ENCODE assay signal across 8 cellular contexts in the genomic region with DNA sequence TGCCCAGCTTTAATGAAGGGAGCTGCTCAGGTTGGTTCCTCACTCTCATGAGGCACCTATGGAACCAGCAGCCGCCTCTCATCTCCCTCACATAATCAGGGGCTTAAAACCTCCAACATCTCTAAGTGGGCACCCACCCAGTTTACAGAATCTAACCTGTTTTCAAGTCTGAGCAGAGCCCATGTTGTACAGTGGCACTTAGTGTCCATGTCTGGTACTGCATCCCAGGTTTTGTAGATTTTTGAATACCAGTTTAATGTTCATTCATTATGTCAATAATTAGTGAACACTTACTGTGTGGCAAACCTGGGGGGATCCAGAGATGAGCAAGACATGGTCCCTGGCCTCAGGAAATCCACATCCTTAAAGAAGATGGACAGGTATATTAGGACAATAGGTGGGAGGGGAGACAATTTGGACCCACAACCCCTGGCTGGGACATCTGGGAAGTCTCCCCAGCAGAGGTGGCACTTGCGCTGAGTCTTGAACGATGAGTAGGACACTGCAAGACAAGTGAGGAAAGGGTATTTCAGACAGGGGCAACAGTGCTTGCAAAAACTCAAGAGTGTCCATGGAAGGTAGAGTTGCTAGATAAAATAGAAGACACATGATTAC.
DNase-seq lines count a peak whose midpoint lies in the region; ATAC-seq, FAIRE-seq and TF ChIP-seq lines count a peak whose summit lies in the region.

No MANE protein-coding gene starts in this region.

- ATAC-seq in gastroesophageal sphincter, result no peak
- ATAC-seq in gastrocnemius medialis, result no peak
- no peak for ATAC-seq in HG02885 (IDR thresholded peaks at IDR 0.05; ENCODE audit: poor library complexity, unreplicated experiment)

- H3K9me3 ChIP-seq in gastroesophageal sphincter, result no peaks in the 10 kb centered on the region
- no peaks in the 10 kb centered on the region for H3K9me3 ChIP-seq in gastrocnemius medialis

- no peak overlapping the region for H3K4me3 ChIP-seq in gastroesophageal sphincter
- H3K4me3 ChIP-seq in gastrocnemius medialis, result no peak overlapping the region

- no peak for FAIRE-seq in H54 (lab: Jason Lieb, UNC)

- CTCF ChIA-PET in HEK293T (lab: Yijun Ruan, JAX), result interaction anchor here (1.0 to 1.1 kb wide), 2 partner anchors 172 to 216 kb away, joined by 3 to 4 read pairs; no protein-coding TSS in a partner anchor

- in situ Hi-C loops in Caki2 (cut with HindIII; ENCODE audit: low pct_unique_long_range_greater_than_20kb, low sequenced_read_pairs), result loop anchor here (25.0 kb wide), 1 partner anchor 177 kb away; the partner anchor contains the start of gene EPHB2
- in situ Hi-C loops in gastrocnemius medialis (cut with MboI; ENCODE audit: low sequenced_read_pairs in 4 of 4), result loop anchor here in 2 of 4 donors (10.0 to 25.0 kb wide), 2 partner anchors 177 to 185 kb away; partner anchors contain the start of gene EPHB2 (in 1 of the 2)

- TF ChIP-seq POLR2A in gastroesophageal sphincter (IDR thresholded peaks at IDR 0.05), result no peak
- TF ChIP-seq POLR2A in gastrocnemius medialis (IDR thresholded peaks at IDR 0.05), result no peak
- no peak for TF ChIP-seq POLR2A in H54 (IDR thresholded peaks at IDR 0.05; ENCODE audit: low read depth, low read length)

- peaks cover 23% of the 10 kb centered on the region for H3K27me3 ChIP-seq in gastroesophageal sphincter
- H3K27me3 ChIP-seq in gastrocnemius medialis, result no peaks in the 10 kb centered on the region

- intact Hi-C loops in gastrocnemius medialis (cut with DNase I; ENCODE audit: low total_unique reads), result loop anchor here (1.0 kb wide), 1 partner anchor 185 kb away; no protein-coding TSS in a partner anchor

- H3K27ac ChIP-seq in gastroesophageal sphincter (no peak overlapping the region), gastrocnemius medialis (no peak overlapping the region)

- POLR2A ChIA-PET in HEK293T (lab: Yijun Ruan, JAX), result no interaction called here

- H3K4me1 ChIP-seq in gastroesophageal sphincter (no peaks in the 10 kb centered on the region), gastrocnemius medialis (no peaks in the 10 kb centered on the region)

- DNase-seq in Caki2 (ENCODE audit: low read depth) (peak; percentile 44), HEK293T (ENCODE audit: extremely low spot score) (peak; percentile 60), SK-N-DZ (ENCODE audit: low spot score) (peak; percentile 20), gastrocnemius medialis (no peak), H54 (ENCODE audit: insufficient read length, low spot score) (no peak), NCI-H2107 (lab: John Stamatoyannopoulos, UW) (no peak)

- TF ChIP-seq CTCF in gastroesophageal sphincter (IDR thresholded peaks at IDR 0.05) (peak in 3 of 4 experiments; percentile 67 to 79 (median 67)), gastrocnemius medialis (IDR thresholded peaks at IDR 0.05 in 4 of 5, conservative IDR thresholded peaks at IDR 0.05 in 1 of 5) (peak in 4 of 5 experiments; percentile 30 to 63 (median 52))

- no peaks in the 10 kb centered on the region for H3K36me3 ChIP-seq in gastroesophageal sphincter
- H3K36me3 ChIP-seq in gastrocnemius medialis, result no peaks in the 10 kb centered on the region

- WGBS in gastroesophageal sphincter (ENCODE audit: low coverage in 1 of 2), 2 donors, result 58 to 72% methylated on average over 2 to 3 of the region's 3 CpGs

- TF ChIP-seq EP300 in gastroesophageal sphincter (IDR thresholded peaks at IDR 0.05), result no peak

TF ChIP-seq in HEK293T, 16 proteins besides CTCF, POLR2A, EP300 and RAD21:
- TF ChIP-seq ELF4 (IDR thresholded peaks at IDR 0.05) (no peak), NFRKB (IDR thresholded peaks at IDR 0.05) (no peak), SP1 (IDR thresholded peaks at IDR 0.05) (no peak), SUZ12 (IDR thresholded peaks at IDR 0.05) (no peak), FOXA1 (IDR thresholded peaks at IDR 0.05) (no peak), L3MBTL2 (conservative IDR thresholded peaks at IDR 0.05) (no peak), BHLHE40 (IDR thresholded peaks at IDR 0.05; ENCODE audit: borderline replicate concordance) (no peak), TARDBP (IDR thresholded peaks at IDR 0.05) (no peak), FOXK2 (IDR thresholded peaks at IDR 0.05) (no peak), ZNF384 (IDR thresholded peaks at IDR 0.05) (no peak), HDGF (IDR thresholded peaks at IDR 0.05; ENCODE audit: borderline replicate concordance) (no peak), CTBP1 (IDR thresholded peaks at IDR 0.05; ENCODE audit: borderline replicate concordance) (no peak), FOXM1 (IDR thresholded peaks at IDR 0.05; ENCODE audit: borderline replicate concordance) (no peak), LEF1 (IDR thresholded peaks at IDR 0.05; ENCODE audit: borderline replicate concordance) (no peak), ARNT (IDR thresholded peaks at IDR 0.05) (no peak)
- TF ChIP-seq, protein P1, sequence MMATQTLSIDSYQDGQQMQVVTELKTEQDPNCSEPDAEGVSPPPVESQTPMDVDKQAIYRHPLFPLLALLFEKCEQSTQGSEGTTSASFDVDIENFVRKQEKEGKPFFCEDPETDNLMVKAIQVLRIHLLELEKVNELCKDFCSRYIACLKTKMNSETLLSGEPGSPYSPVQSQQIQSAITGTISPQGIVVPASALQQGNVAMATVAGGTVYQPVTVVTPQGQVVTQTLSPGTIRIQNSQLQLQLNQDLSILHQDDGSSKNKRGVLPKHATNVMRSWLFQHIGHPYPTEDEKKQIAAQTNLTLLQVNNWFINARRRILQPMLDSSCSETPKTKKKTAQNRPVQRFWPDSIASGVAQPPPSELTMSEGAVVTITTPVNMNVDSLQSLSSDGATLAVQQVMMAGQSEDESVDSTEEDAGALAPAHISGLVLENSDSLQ (IDR thresholded peaks at IDR 0.05), result no peak
TF ChIP-seq in HEK293T: peak in this region for 0.

Comparison
In these comparisons a context has a peak if more than half of its experiments do, and no peak if none do; other contexts are left out.
1. DNase-seq: peak in Caki2 (single experiment), HEK293T (single experiment) and SK-N-DZ (single experiment); none in gastrocnemius medialis (0 of 2), H54 (single experiment) and NCI-H2107 (single experiment).